Comparison of ENCODE assay signal across 8 cellular contexts in the genomic region with DNA sequence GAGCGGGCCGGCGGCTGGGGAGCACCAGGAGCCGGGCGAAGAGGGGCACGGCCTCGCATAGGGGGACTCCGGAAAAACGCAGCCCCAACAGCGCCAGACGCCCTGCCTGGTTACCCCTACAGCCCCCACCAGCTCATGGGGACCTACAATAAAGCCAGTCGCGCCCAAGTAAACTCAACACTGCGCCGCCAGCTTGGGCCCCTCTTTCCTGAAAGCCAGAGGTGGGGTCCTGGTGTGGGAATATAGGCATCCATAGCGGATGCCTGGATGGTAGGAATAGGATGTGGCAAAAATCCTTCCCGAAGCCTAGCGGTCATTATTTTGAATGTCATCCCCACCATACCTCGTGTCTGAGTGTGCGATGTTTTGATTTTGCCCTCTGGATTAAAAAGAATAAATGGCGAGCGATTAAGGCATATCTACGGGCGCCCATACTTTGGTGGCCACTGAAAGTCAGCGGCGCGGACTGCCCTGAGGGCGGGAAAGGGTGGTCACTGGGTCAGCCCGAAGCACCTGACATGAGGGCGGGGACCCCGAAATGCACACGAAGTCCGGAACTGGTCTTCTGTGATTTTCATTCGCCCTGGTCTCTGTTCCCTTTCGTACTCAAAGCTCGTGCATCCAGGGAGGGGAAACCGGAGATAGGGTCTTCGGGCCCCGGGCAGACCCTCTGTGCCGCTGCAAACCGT. TPM values are rescaled to one million over a fixed set of nuclear protein-coding genes. Genes with fewer than 3 reads are reported as not detected.
DNase-seq lines count a peak whose midpoint lies in the region; ATAC-seq and TF ChIP-seq lines count a peak whose summit lies in the region.

A gene with protein sequence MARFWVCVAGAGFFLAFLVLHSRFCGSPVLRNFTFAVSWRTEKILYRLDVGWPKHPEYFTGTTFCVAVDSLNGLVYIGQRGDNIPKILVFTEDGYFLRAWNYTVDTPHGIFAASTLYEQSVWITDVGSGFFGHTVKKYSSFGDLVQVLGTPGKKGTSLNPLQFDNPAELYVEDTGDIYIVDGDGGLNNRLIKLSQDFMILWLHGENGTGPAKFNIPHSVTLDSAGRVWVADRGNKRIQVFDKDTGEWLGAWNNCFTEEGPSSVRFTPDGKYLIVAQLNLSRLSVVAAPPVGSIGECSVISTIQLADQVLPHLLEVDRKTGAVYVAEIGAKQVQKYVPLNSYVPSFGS (plus strand): TSS at position 577 of the 689 bp plus-strand sequence. CDS start 184 bp downstream, outside the sequence.
A gene (minus strand): TSS at position 210 of the 689 bp plus-strand sequence. CDS start 847 bp downstream, outside the sequence.

- TF ChIP-seq CTCF in Peyer's patch (IDR thresholded peaks at IDR 0.05) (peak in 3 of 6 experiments; percentile 12 to 28 (median 24)), esophagus squamous epithelium (IDR thresholded peaks at IDR 0.05) (no peak)

- WGBS in esophagus squamous epithelium, 2 donors, result 0% methylated on average over 8 to 9 of the region's 41 CpGs

- H3K4me1 ChIP-seq in Peyer's patch (peaks cover 0 to 29% (median 4%) of the 10 kb centered on the region in 4 donors), esophagus squamous epithelium (peaks cover 5 to 64% (median 32%) of the 10 kb centered on the region in 3 donors)

- peak within 1 kb of the TSS; percentile 99 for H3K27ac Mint-ChIP-seq in activated T-cell treated with anti-CD3 and anti-CD28 coated beads, Interleukin-2, amount 50 U/mL, for 72 hours

- H3K27me3 ChIP-seq in Peyer's patch (no peaks in the 10 kb centered on the region), esophagus squamous epithelium (no peaks in the 10 kb centered on the region)

- H3K36me3 Mint-ChIP-seq in activated T-cell treated with anti-CD3 and anti-CD28 coated beads, Interleukin-2, amount 50 U/mL, for 72 hours (ENCODE audit: insufficient read depth in 2 of 2), result peaks cover 5 to 23% of the 10 kb centered on the region in 2 donors

- DNase-seq in DMS 273 treated with DMSO at 0.1 percent for 48 hours (lab: John Stamatoyannopoulos, UW) (peak; percentile 65), Peyer's patch (peak; percentile 86 to 95 (median 87)), esophagus squamous epithelium (lab: John Stamatoyannopoulos, UW) (peak; percentile 73), myocyte (ENCODE audit: low read depth) (peak; percentile 97)
- DNase-seq in Jurkat, Clone E6-1 (ENCODE audit: low read depth, low spot score), result peak; percentile 90
- peak; percentile 84 to 88 for DNase-seq in activated T-cell treated with anti-CD3 and anti-CD28 coated beads, Interleukin-2, amount 50 U/mL, for 72 hours
- peak; percentile 68 to 84 for DNase-seq in stimulated activated CD8-positive, alpha-beta memory T cell treated with anti-CD3 and anti-CD28 coated beads, Interleukin-7, amount 100 ng/mL, for 48 hours (ENCODE audit: extremely low read depth in 1 of 2, low read depth in 1 of 2)

- TF ChIP-seq POLR2A in Peyer's patch (IDR thresholded peaks at IDR 0.05), result peak; percentile 44 to 48
- TF ChIP-seq POLR2A in esophagus squamous epithelium (IDR thresholded peaks at IDR 0.05), result peak in 2 of 4 donors; percentile 21 to 34

- no peaks in the 10 kb centered on the region for H3K36me3 ChIP-seq in Peyer's patch
- peaks cover 0 to under 1% (median 0%) of the 10 kb centered on the region in 3 donors for H3K36me3 ChIP-seq in esophagus squamous epithelium

- H3K27ac ChIP-seq in Peyer's patch, result peak within 1 kb of the TSS; percentile 81 to 91 (median 88)
- H3K27ac ChIP-seq in esophagus squamous epithelium, result peak within 1 kb of the TSS; percentile 80 to 92 (median 83)

- no peaks in the 10 kb centered on the region for H3K9me3 Mint-ChIP-seq in activated T-cell treated with anti-CD3 and anti-CD28 coated beads, Interleukin-2, amount 50 U/mL, for 72 hours

- no peaks in the 10 kb centered on the region for H3K27me3 Mint-ChIP-seq in activated T-cell treated with anti-CD3 and anti-CD28 coated beads, Interleukin-2, amount 50 U/mL, for 72 hours (ENCODE audit: low read depth)

- intact Hi-C loops in esophagus squamous epithelium (cut with DNase I), result no loop called here

- no peaks in the 10 kb centered on the region for H3K9me3 ChIP-seq in Peyer's patch
- H3K9me3 ChIP-seq in esophagus squamous epithelium, result no peaks in the 10 kb centered on the region

- peak within 1 kb of the TSS; percentile 93 for H3K4me3 ChIP-seq in Jurkat, Clone E6-1 (ENCODE audit: low read length)
- H3K4me3 ChIP-seq in Peyer's patch (peak within 1 kb of the TSS; percentile 61 to 94 (median 90)), esophagus squamous epithelium (peak within 1 kb of the TSS; percentile 90 to 98 (median 94))

- peak within 1 kb of the TSS; percentile 87 to 95 for H3K4me3 Mint-ChIP-seq in activated T-cell treated with anti-CD3 and anti-CD28 coated beads, Interleukin-2, amount 50 U/mL, for 72 hours

- H3K4me1 Mint-ChIP-seq in activated T-cell treated with anti-CD3 and anti-CD28 coated beads, Interleukin-2, amount 50 U/mL, for 72 hours (ENCODE audit: low read depth), result peaks cover 59% of the 10 kb centered on the region

- ATAC-seq in GM21576 (IDR thresholded peaks at IDR 0.05; ENCODE audit: unreplicated experiment), result peak; percentile 73
- ATAC-seq in activated T-cell treated with anti-CD3 and anti-CD28 coated beads, Interleukin-2, amount 50 U/mL, for 72 hours (replicated peaks in 1 of 2), result peak; percentile 85 to 88

RNA-seq across cellular contexts. Expression of the first gene that starts in this region (rescaled TPM):
- 12.4 TPM for polyA plus RNA-seq in Jurkat, Clone E6-1 (2012; ENCODE audit: insufficient read depth, insufficient read length)
- total RNA-seq in Peyer's patch, result 10 to 100 TPM; 11.6 to 25.5 (median 20.9) TPM
- 10 to 100 TPM; 27.1 to 30.3 TPM for total RNA-seq in activated T-cell treated with anti-CD3 and anti-CD28 coated beads, Interleukin-2, amount 50 U/mL, for 72 hours
- 10 to 100 TPM in 2 of 4 donors, 1 to 10 TPM in 2; 5.4 to 13.9 (median 8.7) TPM for total RNA-seq in esophagus squamous epithelium
- total RNA-seq in myocyte, result 19.5 and 19.6 TPM in 2 replicates
- polyA plus RNA-seq in myocyte (2012), result 12.4 TPM

RNA-seq across cellular contexts. Expression of the second gene that starts in this region (rescaled TPM):
- polyA plus RNA-seq in Jurkat, Clone E6-1 (2012; ENCODE audit: insufficient read depth, insufficient read length), result 34.6 TPM
- 10 to 100 TPM; 36.5 to 84.2 (median 43.0) TPM for total RNA-seq in Peyer's patch
- total RNA-seq in activated T-cell treated with anti-CD3 and anti-CD28 coated beads, Interleukin-2, amount 50 U/mL, for 72 hours, result 100 to 1,000 TPM; 114 to 116 TPM
- 10 to 100 TPM in 3 of 4 donors, 1 to 10 TPM in 1; 8.8 to 17.5 (median 14.9) TPM for total RNA-seq in esophagus squamous epithelium
- 10.9 and 16.1 TPM in 2 replicates for total RNA-seq in myocyte
- polyA plus RNA-seq in myocyte (2012), result 12.3 TPM

Comparison
In these comparisons a context has a peak if more than half of its experiments do, and no peak if none do; other contexts are left out.
1. Peak in every context shown above with its lines: DNase-seq, ATAC-seq, H3K4me3 ChIP-seq and H3K27ac ChIP-seq.